In genomic region chr19:18746393-18747167, GRCh38 we compare ENCODE assay signal across 21 cellular contexts. TPM values are rescaled to one million over a fixed set of nuclear protein-coding genes. Genes with fewer than 3 reads are reported as not detected.
"Had no signal": no experiment of that assay in that cellular context is flagged by ENCODE, and none has a peak within 500 bp of the region (broad histone marks: within the 10 kb centered on the region; RNA-seq: fewer than 3 reads in every experiment).

No MANE protein-coding gene starts in this region.

- H3K4me3 ChIP-seq: dorsolateral prefrontal cortex, esophagus muscularis mucosa, right atrium auricular region, skin epidermis, transverse colon had no signal

- H3K4me1 Mint-ChIP-seq: activated CD4-positive, alpha-beta memory T cell treated with anti-CD3 and anti-CD28 coated beads, Interleukin-2, amount 10 ng/mL, durations not matched to agents 7 days and 5 days; activated CD4-positive, alpha-beta T cell treated with anti-CD3 and anti-CD28 coated beads for 36 hours; immature natural killer cell had no signal

- H3K27me3 ChIP-seq: dorsolateral prefrontal cortex, esophagus muscularis mucosa, right atrium auricular region, transverse colon had no signal

- H3K4me3 Mint-ChIP-seq: activated CD4-positive, alpha-beta memory T cell treated with anti-CD3 and anti-CD28 coated beads, Interleukin-2, amount 10 ng/mL, durations not matched to agents 7 days and 5 days; activated CD4-positive, alpha-beta T cell treated with anti-CD3 and anti-CD28 coated beads for 36 hours; activated T-cell treated with anti-CD3 and anti-CD28 coated beads, Interleukin-2, amount 50 U/mL, for 24 hours; immature natural killer cell had no signal

- H3K27ac ChIP-seq: right atrium auricular region, skin epidermis, transverse colon, VCaP had no signal

- H3K9ac ChIP-seq: SK-N-SH had no signal

- ATAC-seq: activated CD4-positive, alpha-beta T cell treated with anti-CD3 and anti-CD28 coated beads for 36 hours had no signal

- H3K9me3 Mint-ChIP-seq: activated CD4-positive, alpha-beta memory T cell treated with anti-CD3 and anti-CD28 coated beads, Interleukin-2, amount 10 ng/mL, durations not matched to agents 7 days and 5 days; activated T-cell treated with anti-CD3 and anti-CD28 coated beads, Interleukin-2, amount 50 U/mL, for 24 hours; immature natural killer cell; naive B cell had no signal

- H3K36me3 ChIP-seq: transverse colon had no signal

- DNase-seq: activated CD4-positive, alpha-beta memory T cell treated with anti-CD3 and anti-CD28 coated beads, Interleukin-2, amount 10 ng/mL, durations not matched to agents 7 days and 5 days; activated CD4-positive, alpha-beta T cell treated with anti-CD3 and anti-CD28 coated beads for 36 hours; activated naive CD4-positive, alpha-beta T cell treated with anti-CD3 and anti-CD28 coated beads, Interleukin-2, amount 50 U/mL, for 16 hours; activated T-cell treated with anti-CD3 and anti-CD28 coated beads, Interleukin-2, amount 50 U/mL, for 24 hours; dorsolateral prefrontal cortex; hypothalamus; immature natural killer cell; naive B cell; nucleus accumbens; SK-N-SH; stimulated activated CD4-positive, alpha-beta T cell treated with anti-CD3 and anti-CD28 coated beads, Interleukin-15, amount 100 ng/mL, for 24 hours; stimulated activated CD4-positive, alpha-beta T cell treated with anti-CD3 and anti-CD28 coated beads, Interleukin-4, amount 100 ng/mL, for 1 hour; stimulated activated naive CD4-positive, alpha-beta T cell treated with Interleukin-2 at 50 U/mL for 16 hours; transverse colon had no signal

- H3K27me3 Mint-ChIP-seq: activated CD4-positive, alpha-beta memory T cell treated with anti-CD3 and anti-CD28 coated beads, Interleukin-2, amount 10 ng/mL, durations not matched to agents 7 days and 5 days; activated CD4-positive, alpha-beta T cell treated with anti-CD3 and anti-CD28 coated beads for 36 hours; activated T-cell treated with anti-CD3 and anti-CD28 coated beads, Interleukin-2, amount 50 U/mL, for 24 hours; naive B cell had no signal

- H3K9me3 ChIP-seq: esophagus muscularis mucosa, right atrium auricular region, SK-N-SH, transverse colon had no signal

- H3K27ac Mint-ChIP-seq: activated CD4-positive, alpha-beta memory T cell treated with anti-CD3 and anti-CD28 coated beads, Interleukin-2, amount 10 ng/mL, durations not matched to agents 7 days and 5 days; activated CD4-positive, alpha-beta T cell treated with anti-CD3 and anti-CD28 coated beads for 36 hours; activated T-cell treated with anti-CD3 and anti-CD28 coated beads, Interleukin-2, amount 50 U/mL, for 24 hours; immature natural killer cell; naive B cell had no signal

RNA-seq across cellular contexts. Expression of gene COMP, which starts 44.5 kb away (rescaled TPM):
- total RNA-seq: activated CD4-positive, alpha-beta memory T cell treated with anti-CD3 and anti-CD28 coated beads, Interleukin-2, amount 10 ng/mL, durations not matched to agents 7 days and 5 days; activated CD4-positive, alpha-beta T cell treated with anti-CD3 and anti-CD28 coated beads for 36 hours; bronchial epithelial cell; mononuclear cell; T-helper 1 cell treated with Interleukin-12 subunit alpha and Interleukin-12 subunit beta and Interleukin-4 antibody, amounts not matched to agents 30 ng/mL and 1 ng/mL, for 36 hours had no signal
- polyA plus RNA-seq: immature natural killer cell had no signal
